In the genomic region with DNA sequence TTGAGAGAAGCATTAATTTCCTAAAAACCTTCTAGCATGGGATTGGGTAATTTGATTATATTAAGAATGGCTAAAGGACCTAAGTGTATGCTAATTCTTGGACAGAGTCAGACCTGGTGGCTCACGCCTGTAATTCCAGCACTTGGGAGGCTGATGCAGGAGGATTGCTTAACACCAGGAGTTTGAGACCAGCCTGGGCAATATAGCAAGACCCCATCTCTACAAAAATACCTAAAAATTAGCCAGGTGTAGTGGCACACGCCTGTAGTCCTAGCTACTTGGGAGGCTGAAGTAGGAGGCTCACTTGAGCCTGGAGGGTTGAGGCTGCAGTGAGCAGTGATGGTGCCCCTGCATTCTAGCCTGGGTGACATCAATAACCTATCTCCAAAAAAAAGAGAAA, we compare ENCODE assay signal across 27 cellular contexts. TPM values are rescaled to one million over a fixed set of nuclear protein-coding genes. Genes with fewer than 3 reads are reported as not detected.
"Had no signal": no experiment of that assay in that cellular context is flagged by ENCODE, and none has a peak within 500 bp of the region (broad histone marks: within the 10 kb centered on the region; RNA-seq: fewer than 3 reads in every experiment).

No MANE protein-coding gene starts in this region.

- H3K9me3 Mint-ChIP-seq: immature natural killer cell; naive thymus-derived CD8-positive, alpha-beta T cell; stimulated activated naive CD8-positive, alpha-beta T cell treated with anti-CD3 and anti-CD28 coated beads, Interleukin-15, amount 100 ng/mL, for 72 hours had no signal

- H3K4me3 Mint-ChIP-seq: immature natural killer cell; naive thymus-derived CD8-positive, alpha-beta T cell; stimulated activated naive CD8-positive, alpha-beta T cell treated with anti-CD3 and anti-CD28 coated beads, Interleukin-15, amount 100 ng/mL, for 72 hours had no signal

- H3K9me3 ChIP-seq: left lung, lower lobe of right lung, ovary, right atrium auricular region, tibial nerve, upper lobe of left lung, vagina had no signal

- H3K27ac ChIP-seq: left lung, lower lobe of right lung, ovary, right atrium auricular region, skin epidermis, tibial nerve, upper lobe of left lung, vagina had no signal

- DNase-seq: hypothalamus; immature natural killer cell; kidney; left colon; left lung; lower lobe of right lung; mammary epithelial cell; mesenchymal stem cell; naive thymus-derived CD8-positive, alpha-beta T cell; ovary; stimulated activated CD4-positive, alpha-beta T cell treated with anti-CD3 and anti-CD28 coated beads, Interleukin-12 subunit alpha, Interleukin-12 subunit beta, amount 100 ng/mL, for 4 hours; stimulated activated CD4-positive, alpha-beta T cell treated with anti-CD3 and anti-CD28 coated beads, Interleukin-15, amount 100 ng/mL, for 24 hours; stimulated activated CD4-positive, alpha-beta T cell treated with anti-CD3 and anti-CD28 coated beads, Interleukin-2, amount 100 ng/mL, for 24 hours; stimulated activated CD4-positive, alpha-beta T cell treated with anti-CD3 and anti-CD28 coated beads, Interleukin-4, amount 100 ng/mL, for 1 hour; stimulated activated naive CD4-positive, alpha-beta T cell treated with Interleukin-2 at 50 U/mL for 16 hours; stimulated activated naive CD8-positive, alpha-beta T cell treated with anti-CD3 and anti-CD28 coated beads, Interleukin-15, amount 100 ng/mL, for 72 hours; substantia nigra; upper lobe of left lung had no signal

- H3K27me3 ChIP-seq: left lung, ovary, right atrium auricular region, tibial nerve, upper lobe of left lung, vagina had no signal

- ATAC-seq: left colon; left lung; lower lobe of right lung; naive thymus-derived CD8-positive, alpha-beta T cell; sciatic nerve; stimulated activated naive CD8-positive, alpha-beta T cell treated with anti-CD3 and anti-CD28 coated beads, Interleukin-15, amount 100 ng/mL, for 72 hours had no signal

- H3K27ac Mint-ChIP-seq: progenitor cell of endocrine pancreas had no signal

- FAIRE-seq: islet of Langerhans had no signal

- H3K27me3 Mint-ChIP-seq: naive thymus-derived CD8-positive, alpha-beta T cell; progenitor cell of endocrine pancreas; stimulated activated naive CD8-positive, alpha-beta T cell treated with anti-CD3 and anti-CD28 coated beads, Interleukin-15, amount 100 ng/mL, for 72 hours had no signal

- H3K4me1 Mint-ChIP-seq: immature natural killer cell; stimulated activated naive CD8-positive, alpha-beta T cell treated with anti-CD3 and anti-CD28 coated beads, Interleukin-15, amount 100 ng/mL, for 72 hours had no signal

- H3K4me3 ChIP-seq: left lung, lower lobe of right lung, ovary, right atrium auricular region, skin epidermis, tibial nerve, upper lobe of left lung, vagina had no signal

- H3K4me1 ChIP-seq: left lung, lower lobe of right lung, right atrium auricular region, tibial nerve, upper lobe of left lung, vagina had no signal

RNA-seq across cellular contexts. Expression of gene BMP8A, which starts 45.9 kb away (rescaled TPM):
- total RNA-seq: liver; lower lobe of right lung; naive thymus-derived CD8-positive, alpha-beta T cell had no signal
- polyA plus RNA-seq: immature natural killer cell; liver; mammary epithelial cell; naive thymus-derived CD8-positive, alpha-beta T cell; neural cell had no signal
